10 cellular contexts compared by ENCODE assay signal in the genomic region with DNA sequence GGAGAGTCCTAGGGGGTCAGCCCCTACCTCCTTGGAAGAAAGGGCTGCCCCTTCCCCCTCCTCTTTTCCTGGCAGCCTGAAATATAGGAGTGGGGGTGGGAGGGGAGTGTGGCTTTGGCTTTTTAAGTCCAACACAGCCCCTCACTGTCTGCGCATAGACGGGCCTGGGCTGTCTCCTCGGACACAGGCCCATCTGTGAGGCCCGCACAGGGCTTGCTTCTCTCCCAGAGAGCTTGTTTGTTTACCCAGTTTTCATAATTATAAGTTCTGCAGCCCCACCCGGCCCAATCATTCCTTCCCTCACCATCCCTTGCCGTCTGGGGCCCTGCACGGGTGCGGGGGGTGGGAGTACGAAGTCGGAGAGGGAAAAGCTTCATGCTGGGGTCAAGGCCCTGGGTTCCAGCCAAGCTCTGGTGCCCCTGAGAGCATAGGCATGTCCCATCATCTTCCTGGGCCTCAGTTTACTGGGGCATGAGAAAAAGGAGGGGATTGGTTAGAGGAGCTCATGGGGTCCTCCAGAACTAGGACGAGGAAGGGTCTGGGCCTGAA. TPM values are rescaled to one million over a fixed set of nuclear protein-coding genes. Genes with fewer than 3 reads are reported as not detected.
DNase-seq lines count a peak whose midpoint lies in the region; ATAC-seq and TF ChIP-seq lines count a peak whose summit lies in the region.
"Had no signal": no experiment of that assay in that cellular context is flagged by ENCODE, and none has a peak within 500 bp of the region (broad histone marks: within the 10 kb centered on the region; RNA-seq: fewer than 3 reads in every experiment).

No MANE protein-coding gene starts in this region.

- no peak overlapping the region for H3K4me3 ChIP-seq in adrenal gland
- no peak overlapping the region for H3K4me3 ChIP-seq in lower lobe of right lung
- H3K4me3 ChIP-seq in tibial artery = no peak overlapping the region

- H3K27ac Mint-ChIP-seq in activated CD8-positive, alpha-beta memory T cell treated with anti-CD3 and anti-CD28 coated beads, Interleukin-2, amount 10 ng/mL, durations not matched to agents 7 days and 5 days = peak overlapping the region; percentile 93

- H3K27ac ChIP-seq in adrenal gland (peak overlapping the region; percentile 61 to 94 (median 78)), lower lobe of right lung (peak overlapping the region; percentile 83), tibial artery (peak overlapping the region; percentile 56 to 67)

- TF ChIP-seq CTCF in adrenal gland (IDR thresholded peaks at IDR 0.05) = no peak
- TF ChIP-seq CTCF in lower lobe of right lung (IDR thresholded peaks at IDR 0.05) = no peak
- TF ChIP-seq CTCF in tibial artery (IDR thresholded peaks at IDR 0.05) = no peak

- no peak for ATAC-seq in activated CD8-positive, alpha-beta memory T cell treated with anti-CD3 and anti-CD28 coated beads, Interleukin-2, amount 10 ng/mL, durations not matched to agents 7 days and 5 days
- ATAC-seq in lower lobe of right lung (no peak), GM19463 (IDR thresholded peaks at IDR 0.05; ENCODE audit: unreplicated experiment) (no peak), GM18909 (IDR thresholded peaks at IDR 0.05; ENCODE audit: poor library complexity, unreplicated experiment) (no peak)

- H3K36me3 Mint-ChIP-seq in activated CD8-positive, alpha-beta memory T cell treated with anti-CD3 and anti-CD28 coated beads, Interleukin-2, amount 10 ng/mL, durations not matched to agents 7 days and 5 days = peaks cover 8% of the 10 kb centered on the region

- peak overlapping the region; percentile 56 for H3K4me3 Mint-ChIP-seq in activated CD8-positive, alpha-beta memory T cell treated with anti-CD3 and anti-CD28 coated beads, Interleukin-2, amount 10 ng/mL, durations not matched to agents 7 days and 5 days

- H3K36me3 ChIP-seq in adrenal gland (replicated peaks in 1 of 2) = peaks cover 0 to 14% of the 10 kb centered on the region in 2 donors
- peaks cover 25% of the 10 kb centered on the region for H3K36me3 ChIP-seq in lower lobe of right lung
- H3K36me3 ChIP-seq in tibial artery = peaks cover 0 to 15% (median 15%) of the 10 kb centered on the region in 3 donors

- no peaks in the 10 kb centered on the region for H3K9me3 Mint-ChIP-seq in activated CD8-positive, alpha-beta memory T cell treated with anti-CD3 and anti-CD28 coated beads, Interleukin-2, amount 10 ng/mL, durations not matched to agents 7 days and 5 days (ENCODE audit: low read depth)

- no peak for DNase-seq in activated CD8-positive, alpha-beta memory T cell treated with anti-CD3 and anti-CD28 coated beads, Interleukin-2, amount 10 ng/mL, durations not matched to agents 7 days and 5 days
- DNase-seq in activated CD8-positive, alpha-beta memory T cell treated with anti-CD3 and anti-CD28 coated beads, Interleukin-2, amount 50 U/mL, for 48 hours = no peak
- DNase-seq in adrenal gland (no peak), lower lobe of right lung (no peak), tibial artery (no peak), NCI-H82 treated with DMSO at 0.1 percent for 48 hours (lab: John Stamatoyannopoulos, UW; ENCODE audit: unreplicated experiment) (no peak)
- DNase-seq: AML-193; stimulated activated CD4-positive, alpha-beta T cell treated with anti-CD3 and anti-CD28 coated beads, Interleukin-4, amount 100 ng/mL, for 1 hour had no signal

- TF ChIP-seq POLR2A in adrenal gland (IDR thresholded peaks at IDR 0.05) = no peak

- CTCF ChIA-PET in activated CD8-positive, alpha-beta memory T cell treated with anti-CD3 and anti-CD28 coated beads, Interleukin-2, amount 10 ng/mL, durations not matched to agents 7 days and 5 days (lab: Charles Lee) = interaction anchor here (0.7 to 3.8 kb wide), 8 partner anchors 10 to 177 kb away, joined by 3 to 17 read pairs (median 4); a partner anchor contains a TSS

- intact Hi-C loops in adrenal gland (cut with DNase I) (no loop called here), lower lobe of right lung (cut with DNase I) (no loop called here), tibial artery (cut with DNase I; ENCODE audit: low total_unique reads) (no loop called here)

- H3K9me3 ChIP-seq in adrenal gland (replicated peaks in 1 of 3) (no peaks in the 10 kb centered on the region), lower lobe of right lung (no peaks in the 10 kb centered on the region), tibial artery (no peaks in the 10 kb centered on the region)

- WGBS in adrenal gland, 4 donors = 47 to 62% (median 51%) methylated on average over 9 to 11 of the region's 11 CpGs

- no peaks in the 10 kb centered on the region for H3K27me3 Mint-ChIP-seq in activated CD8-positive, alpha-beta memory T cell treated with anti-CD3 and anti-CD28 coated beads, Interleukin-2, amount 10 ng/mL, durations not matched to agents 7 days and 5 days

- H3K4me1 ChIP-seq in adrenal gland (replicated peaks in 1 of 2) = peaks cover 74 to 89% of the 10 kb centered on the region in 2 donors
- H3K4me1 ChIP-seq in lower lobe of right lung = peaks cover 98% of the 10 kb centered on the region
- peaks cover 0 to 90% (median 71%) of the 10 kb centered on the region in 4 donors for H3K4me1 ChIP-seq in tibial artery

- H3K4me1 Mint-ChIP-seq in activated CD8-positive, alpha-beta memory T cell treated with anti-CD3 and anti-CD28 coated beads, Interleukin-2, amount 10 ng/mL, durations not matched to agents 7 days and 5 days = peaks cover 93% of the 10 kb centered on the region

- H3K27me3 ChIP-seq in adrenal gland = no peaks in the 10 kb centered on the region
- no peaks in the 10 kb centered on the region for H3K27me3 ChIP-seq in lower lobe of right lung (ENCODE audit: low read depth)
- no peaks in the 10 kb centered on the region for H3K27me3 ChIP-seq in tibial artery

RNA-seq across cellular contexts. Expression of a gene that starts 54.0 kb away (rescaled TPM):
- total RNA-seq in activated CD8-positive, alpha-beta memory T cell treated with anti-CD3 and anti-CD28 coated beads, Interleukin-2, amount 10 ng/mL, durations not matched to agents 7 days and 5 days = 10 to 100 TPM; 22.8 to 26.0 TPM
- 100 to 1,000 TPM in 1 of 8 donors, 10 to 100 TPM in 7; 36.1 to 169 (median 69.5) TPM for total RNA-seq in adrenal gland
- polyA plus RNA-seq in adrenal gland = 10 to 100 TPM; 29.4 to 61.6 (median 29.7) TPM
- 88.6 TPM for total RNA-seq in lower lobe of right lung
